In the genomic region with DNA sequence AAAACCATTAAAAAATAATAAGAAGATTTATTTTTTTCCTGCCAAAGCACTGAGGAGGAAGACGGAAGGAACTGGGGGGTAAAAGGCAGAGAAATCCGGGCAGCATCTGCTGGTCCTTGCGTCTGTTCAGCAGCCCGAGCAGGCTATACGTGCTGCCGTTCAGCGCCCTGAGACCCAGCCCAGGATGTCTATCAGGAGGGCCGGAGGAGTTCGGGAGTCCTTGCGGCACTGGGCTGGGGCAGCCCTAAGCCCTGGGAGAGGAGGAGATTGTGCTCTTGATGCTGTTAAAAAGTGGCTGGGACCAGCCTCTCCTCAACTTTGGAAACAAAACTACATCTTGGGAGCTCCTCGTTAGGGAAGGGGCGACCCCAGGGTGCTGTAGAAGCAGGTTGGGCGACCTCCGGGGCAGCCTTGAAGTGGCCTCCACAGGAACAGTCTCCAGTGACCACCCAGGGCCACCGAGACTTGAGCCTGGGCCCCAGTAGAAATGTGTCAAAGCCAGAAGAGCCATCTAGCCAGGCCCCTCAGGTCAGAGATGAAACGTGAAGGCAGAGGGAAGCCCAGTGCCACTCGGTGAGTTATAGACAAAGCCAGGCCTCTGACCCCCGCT, we compare ENCODE assay signal across 11 cellular contexts. TPM values are rescaled to one million over a fixed set of nuclear protein-coding genes. Genes with fewer than 3 reads are reported as not detected.
DNase-seq lines count a peak whose midpoint lies in the region; ATAC-seq and TF ChIP-seq lines count a peak whose summit lies in the region.
"Had no signal": no experiment of that assay in that cellular context is flagged by ENCODE, and none has a peak within 500 bp of the region (broad histone marks: within the 10 kb centered on the region; RNA-seq: fewer than 3 reads in every experiment).

No MANE protein-coding gene starts in this region.

- no peak overlapping the region for H3K4me3 ChIP-seq in lung
- no peak overlapping the region for H3K4me3 ChIP-seq in brain microvascular endothelial cell (ENCODE audit: low read depth, low read length)

- H3K4me3 Mint-ChIP-seq in T-helper 2 cell treated with Interferon-gamma antibody and Interleukin-4, amounts not matched to agents 5 μg/mL and 100 μg/mL, for 36 hours, result peak overlapping the region; percentile 81
- H3K4me3 Mint-ChIP-seq in activated naive CD8-positive, alpha-beta T cell treated with anti-CD3 and anti-CD28 coated beads, Interleukin-2, amount 10 ng/mL, durations not matched to agents 7 days and 5 days, result peak overlapping the region; percentile 75

- in situ Hi-C loops in brain microvascular endothelial cell (cut with HindIII; ENCODE audit: low pct_ligation_motif_present, low sequenced_read_pairs), result no loop called here

- peak overlapping the region; percentile 73 to 89 for H3K27ac ChIP-seq in lung (ENCODE audit: low read depth in 1 of 2, low read length in 1 of 2)
- peak overlapping the region; percentile 58 for H3K27ac ChIP-seq in temporal lobe (ENCODE audit: low read depth, low read length)
- no peak overlapping the region for H3K27ac ChIP-seq in brain microvascular endothelial cell

- ATAC-seq in activated naive CD8-positive, alpha-beta T cell treated with anti-CD3 and anti-CD28 coated beads, Interleukin-2, amount 10 ng/mL, durations not matched to agents 7 days and 5 days (ENCODE audit: low read depth), result peak; percentile 3
- ATAC-seq in lung (ENCODE audit: insufficient read depth, low FRiP score), result no peak

- H3K4me1 Mint-ChIP-seq in T-helper 2 cell treated with Interferon-gamma antibody and Interleukin-4, amounts not matched to agents 5 μg/mL and 100 μg/mL, for 36 hours (ENCODE audit: low read depth), result peaks cover 39% of the 10 kb centered on the region
- peaks cover 33% of the 10 kb centered on the region for H3K4me1 Mint-ChIP-seq in activated naive CD8-positive, alpha-beta T cell treated with anti-CD3 and anti-CD28 coated beads, Interleukin-2, amount 10 ng/mL, durations not matched to agents 7 days and 5 days

- H3K36me3 Mint-ChIP-seq in T-helper 2 cell treated with Interferon-gamma antibody and Interleukin-4, amounts not matched to agents 5 μg/mL and 100 μg/mL, for 36 hours (ENCODE audit: low read depth), result no peaks in the 10 kb centered on the region
- H3K36me3 Mint-ChIP-seq in activated naive CD8-positive, alpha-beta T cell treated with anti-CD3 and anti-CD28 coated beads, Interleukin-2, amount 10 ng/mL, durations not matched to agents 7 days and 5 days, result no peaks in the 10 kb centered on the region

- H3K9me3 Mint-ChIP-seq in T-helper 2 cell treated with Interferon-gamma antibody and Interleukin-4, amounts not matched to agents 5 μg/mL and 100 μg/mL, for 36 hours, result no peaks in the 10 kb centered on the region
- peaks cover 2% of the 10 kb centered on the region for H3K9me3 Mint-ChIP-seq in activated naive CD8-positive, alpha-beta T cell treated with anti-CD3 and anti-CD28 coated beads, Interleukin-2, amount 10 ng/mL, durations not matched to agents 7 days and 5 days

- DNase-seq in T-helper 2 cell treated with Interferon-gamma antibody and Interleukin-4, amounts not matched to agents 5 μg/mL and 100 μg/mL, for 36 hours (ENCODE audit: low spot score), result no peak
- DNase-seq in T-helper 2 cell (no peak), lung (ENCODE audit: low spot score) (no peak), HK-2 (ENCODE audit: unreplicated experiment) (no peak), brain microvascular endothelial cell (no peak), GM19240 (ENCODE audit: insufficient read length, low spot score) (no peak)
- no peak for DNase-seq in activated naive CD8-positive, alpha-beta T cell treated with anti-CD3 and anti-CD28 coated beads, Interleukin-2, amount 10 ng/mL, durations not matched to agents 7 days and 5 days
- DNase-seq: 8988T, NCI-H2029 treated with DMSO at 0.1 percent for 48 hours, SHP77 treated with DMSO at 0.1 percent for 48 hours had no signal

- peak overlapping the region; percentile 93 for H3K27ac Mint-ChIP-seq in T-helper 2 cell treated with Interferon-gamma antibody and Interleukin-4, amounts not matched to agents 5 μg/mL and 100 μg/mL, for 36 hours
- H3K27ac Mint-ChIP-seq in activated naive CD8-positive, alpha-beta T cell treated with anti-CD3 and anti-CD28 coated beads, Interleukin-2, amount 10 ng/mL, durations not matched to agents 7 days and 5 days, result peak overlapping the region; percentile 90

- H3K27me3 Mint-ChIP-seq in T-helper 2 cell treated with Interferon-gamma antibody and Interleukin-4, amounts not matched to agents 5 μg/mL and 100 μg/mL, for 36 hours (ENCODE audit: low read depth), result no peaks in the 10 kb centered on the region
- H3K27me3 Mint-ChIP-seq in activated naive CD8-positive, alpha-beta T cell treated with anti-CD3 and anti-CD28 coated beads, Interleukin-2, amount 10 ng/mL, durations not matched to agents 7 days and 5 days, result no peaks in the 10 kb centered on the region

- no peaks in the 10 kb centered on the region for H3K27me3 ChIP-seq in lung (ENCODE audit: control insufficient read depth, insufficient read depth)
- no peaks in the 10 kb centered on the region for H3K27me3 ChIP-seq in brain microvascular endothelial cell (replicated peaks)

- TF ChIP-seq CTCF in lung (IDR thresholded peaks at IDR 0.05; ENCODE audit: control extremely low read depth, extremely low read depth) (no peak), brain microvascular endothelial cell (IDR thresholded peaks at IDR 0.05; ENCODE audit: low read depth, low read length, missing control alignments) (no peak)

- WGBS in lung, 2 donors, result 84 to 85% methylated on average over 18 of the region's 18 CpGs

- H3K4me1 ChIP-seq in lung (ENCODE audit: control insufficient read depth in 2 of 2, insufficient read depth in 2 of 2, low read length in 2 of 2), result peaks cover 5 to 28% of the 10 kb centered on the region in 2 donors

- H3K36me3 ChIP-seq in lung (ENCODE audit: control insufficient read depth in 2 of 2, insufficient read depth in 2 of 2, low read length in 2 of 2) (no peaks in the 10 kb centered on the region), brain microvascular endothelial cell (replicated peaks) (no peaks in the 10 kb centered on the region)

- H3K9me3 ChIP-seq in lung (ENCODE audit: control insufficient read depth in 2 of 2, insufficient read depth in 1 of 2, low read length in 1 of 2), result no peaks in the 10 kb centered on the region

- POLR2A ChIA-PET in activated naive CD8-positive, alpha-beta T cell treated with anti-CD3 and anti-CD28 coated beads, Interleukin-2, amount 10 ng/mL, durations not matched to agents 7 days and 5 days (lab: Charles Lee), result interaction anchor here (0.5 to 1.4 kb wide), 8 partner anchors 9 to 186 kb away, joined by 3 to 5 read pairs (median 3); partner anchors contain the start of gene NEK9

RNA-seq across cellular contexts. Expression of gene PGF, which starts 14.3 kb away (rescaled TPM):
- total RNA-seq in activated naive CD8-positive, alpha-beta T cell treated with anti-CD3 and anti-CD28 coated beads, Interleukin-2, amount 10 ng/mL, durations not matched to agents 7 days and 5 days, result under 1 TPM in 1 of 2 experiments, not detected in 1; 0.28 TPM
- total RNA-seq in lung, result 1 to 10 TPM; 4.9 to 8.7 TPM
- 1 to 10 TPM; 3.0 to 10.0 TPM for polyA plus RNA-seq in lung
- 1.7 TPM for total RNA-seq in temporal lobe

RNA-seq across cellular contexts. Expression of gene RPS6KL1, which starts 18.0 kb away (rescaled TPM):
- total RNA-seq in activated naive CD8-positive, alpha-beta T cell treated with anti-CD3 and anti-CD28 coated beads, Interleukin-2, amount 10 ng/mL, durations not matched to agents 7 days and 5 days, result 1 to 10 TPM; 2.6 to 3.9 TPM
- total RNA-seq in lung, result 10 to 100 TPM in 1 of 2 donors, 1 to 10 TPM in 1; 2.2 to 13.0 TPM
- polyA plus RNA-seq in lung, result 1 to 10 TPM; 2.3 to 6.3 TPM
- total RNA-seq in temporal lobe, result 18.4 TPM

RNA-seq across cellular contexts. Expression of gene DLST, which starts 59.3 kb away (rescaled TPM):
- 100 to 1,000 TPM; 111 to 124 TPM for total RNA-seq in activated naive CD8-positive, alpha-beta T cell treated with anti-CD3 and anti-CD28 coated beads, Interleukin-2, amount 10 ng/mL, durations not matched to agents 7 days and 5 days
- total RNA-seq in lung, result 10 to 100 TPM; 76.5 to 79.1 TPM
- polyA plus RNA-seq in lung, result 10 to 100 TPM; 37.3 to 62.4 TPM
- 30.7 TPM for total RNA-seq in temporal lobe
